ENCODE assay signal across 1 cellular context in genomic region chr11:30150425-30150824, GRCh38.
TF ChIP-seq lines count a peak whose summit lies in the region.

No MANE protein-coding gene starts in this region.

TF ChIP-seq in WTC11, 78 proteins besides CTCF, POLR2A, EP300 and RAD21 (continued from another document):
- TF ChIP-seq, protein P1, sequence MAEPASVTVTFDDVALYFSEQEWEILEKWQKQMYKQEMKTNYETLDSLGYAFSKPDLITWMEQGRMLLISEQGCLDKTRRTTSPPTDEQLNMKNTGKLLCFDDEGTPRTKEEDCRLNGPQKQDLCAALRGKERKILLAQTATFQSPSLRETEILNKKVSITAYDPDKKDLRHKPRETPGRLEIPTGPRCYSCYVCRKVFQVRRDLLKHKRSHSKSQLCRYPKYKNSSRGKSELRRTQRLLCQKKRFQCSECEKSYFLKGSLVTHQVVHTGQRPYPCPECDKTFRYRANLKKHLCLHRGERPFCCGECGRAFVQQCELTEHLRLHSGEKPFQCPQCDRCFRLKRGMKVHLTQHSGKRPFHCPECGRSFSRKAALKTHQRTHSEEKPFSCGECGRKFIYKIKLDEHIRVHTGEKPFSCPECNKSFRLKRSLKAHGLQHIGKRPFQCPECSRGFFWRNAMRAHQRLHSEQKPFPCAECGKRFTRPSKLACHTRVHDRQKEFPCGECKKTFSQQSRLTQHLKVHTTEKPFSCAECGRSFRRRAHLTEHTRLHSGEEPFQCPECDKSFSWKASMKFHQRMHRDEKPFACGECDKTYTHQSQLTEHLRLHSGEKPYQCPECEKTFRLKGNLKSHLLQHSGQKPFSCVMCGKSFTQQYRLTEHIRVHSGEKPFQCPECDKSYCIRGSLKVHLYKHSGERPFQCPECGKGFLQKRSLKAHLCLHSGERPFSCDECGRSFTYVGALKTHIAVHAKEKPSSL (CRISPR knock-in tag; conservative IDR thresholded peaks at IDR 0.05), result no peak
- no peak for TF ChIP-seq OVOL2 (CRISPR knock-in tag; IDR thresholded peaks at IDR 0.05; ENCODE audit: borderline replicate concordance)
- no peak for TF ChIP-seq ZNF317 (CRISPR knock-in tag; IDR thresholded peaks at IDR 0.05; ENCODE audit: borderline replicate concordance, low read depth)
- no peak for TF ChIP-seq ZMAT4 (CRISPR knock-in tag; IDR thresholded peaks at IDR 0.05)
- TF ChIP-seq TP53 (CRISPR knock-in tag; IDR thresholded peaks at IDR 0.05), result no peak
- TF ChIP-seq, protein P2, sequence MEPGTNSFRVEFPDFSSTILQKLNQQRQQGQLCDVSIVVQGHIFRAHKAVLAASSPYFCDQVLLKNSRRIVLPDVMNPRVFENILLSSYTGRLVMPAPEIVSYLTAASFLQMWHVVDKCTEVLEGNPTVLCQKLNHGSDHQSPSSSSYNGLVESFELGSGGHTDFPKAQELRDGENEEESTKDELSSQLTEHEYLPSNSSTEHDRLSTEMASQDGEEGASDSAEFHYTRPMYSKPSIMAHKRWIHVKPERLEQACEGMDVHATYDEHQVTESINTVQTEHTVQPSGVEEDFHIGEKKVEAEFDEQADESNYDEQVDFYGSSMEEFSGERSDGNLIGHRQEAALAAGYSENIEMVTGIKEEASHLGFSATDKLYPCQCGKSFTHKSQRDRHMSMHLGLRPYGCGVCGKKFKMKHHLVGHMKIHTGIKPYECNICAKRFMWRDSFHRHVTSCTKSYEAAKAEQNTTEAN (CRISPR knock-in tag; IDR thresholded peaks at IDR 0.05), result no peak
- no peak for TF ChIP-seq ELF4 (CRISPR knock-in tag; IDR thresholded peaks at IDR 0.05; ENCODE audit: low read depth)
- no peak for TF ChIP-seq USF2 (CRISPR knock-in tag; IDR thresholded peaks at IDR 0.05)
